In genomic region chr19:20661150-20661819, GRCh38 we compare ENCODE assay signal across 1 cellular context.
TF ChIP-seq lines count a peak whose summit lies in the region.

Gene ZNF626, minus strand, starts transcription at chr19:20661571. Its CDS starts 125 bp downstream, at chr19:20661446.

TF ChIP-seq in K562, 482 proteins besides CTCF, POLR2A, EP300 and RAD21 (continued from another document):
- no peak for TF ChIP-seq ZNF609 (CRISPR knock-in tag; IDR thresholded peaks at IDR 0.05; ENCODE audit: borderline replicate concordance)
- no peak for TF ChIP-seq ELF4 (CRISPR knock-in tag; IDR thresholded peaks at IDR 0.05)
- TF ChIP-seq POLR2AphosphoS5 (IDR thresholded peaks at IDR 0.05; ENCODE audit: control insufficient read depth, insufficient read depth, low read depth, low read length): peak; percentile 63
- TF ChIP-seq PKNOX1 (IDR thresholded peaks at IDR 0.05): peak; percentile 99
- no peak for TF ChIP-seq MNT (conservative IDR thresholded peaks at IDR 0.05)
- TF ChIP-seq BHLHE40 (IDR thresholded peaks at IDR 0.05; ENCODE audit: low read length): no peak
- TF ChIP-seq IRF9 (tag; IDR thresholded peaks at IDR 0.05): no peak
- no peak for TF ChIP-seq ZNF280A (IDR thresholded peaks at IDR 0.05; ENCODE audit: low read depth, partially characterized antibody)
- no peak for TF ChIP-seq BACH1 (tag; IDR thresholded peaks at IDR 0.05)
- no peak for TF ChIP-seq AFF1 (IDR thresholded peaks at IDR 0.05; ENCODE audit: low read depth in 1 of 2, partially characterized antibody in 2 of 2)
- no peak for TF ChIP-seq KAT2B (IDR thresholded peaks at IDR 0.05; ENCODE audit: low read depth, low read length)
- no peak for TF ChIP-seq FOXA1 (IDR thresholded peaks at IDR 0.05; ENCODE audit: borderline replicate concordance)
- peak; percentile 93 for TF ChIP-seq MBD2 (IDR thresholded peaks at IDR 0.05; ENCODE audit: borderline replicate concordance, low read depth)
- no peak for TF ChIP-seq SMAD2 (IDR thresholded peaks at IDR 0.05; ENCODE audit: low read depth, low read length)
- peak; percentile 59; the same call in 1 of the 2 replicates for TF ChIP-seq CHD2 (IDR thresholded peaks at IDR 0.05; ENCODE audit: low read depth, low read length)
- no peak for TF ChIP-seq MAX (CRISPR knock-in tag; IDR thresholded peaks at IDR 0.05)
- TF ChIP-seq CHCHD3 (CRISPR knock-in tag; IDR thresholded peaks at IDR 0.05): no peak
- TF ChIP-seq RB1 (IDR thresholded peaks at IDR 0.05; ENCODE audit: low read depth): no peak
- no peak for TF ChIP-seq GATA2 (CRISPR knock-in tag; IDR thresholded peaks at IDR 0.05)
- no peak for TF ChIP-seq HINFP (tag; conservative IDR thresholded peaks at IDR 0.05; ENCODE audit: low read depth)
